ENCODE assay signal across 8 cellular contexts in the genomic region with DNA sequence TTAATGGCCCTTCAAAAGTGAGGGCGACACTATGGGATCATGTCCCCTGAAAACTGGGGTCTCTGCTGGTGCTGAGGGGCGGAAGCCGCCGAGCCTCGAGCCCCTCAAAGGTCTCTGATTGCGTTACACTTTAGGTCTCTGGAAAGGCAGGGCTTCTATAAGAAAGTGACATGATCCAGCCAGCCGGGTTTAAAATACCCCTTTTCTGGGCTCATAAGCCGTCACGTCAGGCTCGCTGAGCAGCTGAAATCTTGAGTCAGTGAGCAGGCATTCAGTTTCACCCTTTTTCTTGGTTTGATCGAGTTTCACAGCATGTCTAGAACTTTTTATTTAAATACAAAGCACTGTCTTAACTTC. TPM values are rescaled to one million over a fixed set of nuclear protein-coding genes. Genes with fewer than 3 reads are reported as not detected.
DNase-seq lines count a peak whose midpoint lies in the region; ATAC-seq, FAIRE-seq and TF ChIP-seq lines count a peak whose summit lies in the region.

No MANE protein-coding gene starts in this region.

- CTCF ChIA-PET in HEK293 (lab: Yijun Ruan, JAX), result interaction anchor here (0.9 kb wide), 1 partner anchor 118 kb away, joined by 3 read pairs; no protein-coding TSS in a partner anchor

- H3K9me3 ChIP-seq in BLaER1 treated with 17β-estradiol and CSF1 and Interleukin-3, amounts not matched to agents 10 nM and 100 nM (replicated peaks in 1 of 11), result no peaks in the 10 kb centered on the region
- no peaks in the 10 kb centered on the region for H3K9me3 ChIP-seq in HEK293 (ENCODE audit: control insufficient read depth, insufficient read depth, low read depth, low read length)
- no peaks in the 10 kb centered on the region for H3K9me3 ChIP-seq in keratinocyte (ENCODE audit: control insufficient read depth, low read depth, low read length)
- no peaks in the 10 kb centered on the region for H3K9me3 ChIP-seq in left lung
- H3K9me3 ChIP-seq in mucosa of descending colon, result no peaks in the 10 kb centered on the region
- no peaks in the 10 kb centered on the region for H3K9me3 ChIP-seq in tibial artery

- dilution Hi-C loops in keratinocyte (cut with MboI; ENCODE audit: extremely low pct_ligation_motif_present, low sequenced_read_pairs), result no loop called here

- POLR2A ChIA-PET in HEK293 (lab: Yijun Ruan, JAX), result interaction anchor here (0.5 to 3.0 kb wide), 12 partner anchors 12 to 572 kb away, joined by 3 to 21 read pairs (median 4); partner anchors contain the start of genes KATNAL1, UBE2L5 and USPL1

- DNase-seq in keratinocyte (ENCODE audit: low read depth, low spot score), result no peak
- DNase-seq in left lung, result no peak
- no peak for DNase-seq in mucosa of descending colon
- no peak for DNase-seq in tibial artery
- DNase-seq in NCI-H187 (lab: John Stamatoyannopoulos, UW), result no peak

- TF ChIP-seq CTCF in HEK293 (tag by site-specific recombination; IDR thresholded peaks at IDR 0.05) (no peak), WI38 (IDR thresholded peaks at IDR 0.05; ENCODE audit: low read depth, low read length) (no peak), keratinocyte (optimal IDR thresholded peaks at IDR 0.05 in 1 of 3, IDR thresholded peaks at IDR 0.05 in 1 of 3, conservative IDR thresholded peaks at IDR 0.05 in 1 of 3; ENCODE audit: extremely low read depth in 1 of 3, insufficient read depth in 2 of 3, low read length in 3 of 3) (no peak), left lung (IDR thresholded peaks at IDR 0.05) (no peak), mucosa of descending colon (IDR thresholded peaks at IDR 0.05) (no peak), tibial artery (IDR thresholded peaks at IDR 0.05) (no peak)

- peaks cover 13 to 32% (median 26%) of the 10 kb centered on the region in 11 experiments; a peak in 21 of 22 replicates for H3K36me3 ChIP-seq in BLaER1 treated with 17β-estradiol and CSF1 and Interleukin-3, amounts not matched to agents 10 nM and 100 nM
- H3K36me3 ChIP-seq in HEK293 (ENCODE audit: control insufficient read depth in 2 of 2, insufficient read depth in 1 of 2, low read length in 2 of 2) (peaks cover 18 to 25% of the 10 kb centered on the region in 2 experiments; a peak in 2 of 3 replicates), keratinocyte (ENCODE audit: control insufficient read depth in 2 of 2, extremely low read depth in 1 of 2, insufficient read depth in 2 of 2, low read length in 2 of 2) (peaks cover 1 to 10% of the 10 kb centered on the region in 2 experiments), left lung (peaks cover 2 to 20% of the 10 kb centered on the region in 2 donors), mucosa of descending colon (ENCODE audit: low read depth) (no peaks in the 10 kb centered on the region), tibial artery (peaks cover 3 to 14% (median 14%) of the 10 kb centered on the region in 3 donors)

- peak overlapping the region in 10 of 11 experiments; percentile 7 to 100 (median 100); a peak in 19 of 22 replicates for H3K27ac ChIP-seq in BLaER1 treated with 17β-estradiol and CSF1 and Interleukin-3, amounts not matched to agents 10 nM and 100 nM
- H3K27ac ChIP-seq in HEK293 (ENCODE audit: extremely low read depth, low read depth, low read length), result peak overlapping the region; percentile 72; the same call in 1 of the 2 replicates
- H3K27ac ChIP-seq in keratinocyte (ENCODE audit: control insufficient read depth, insufficient read depth, low read length), result peak overlapping the region; percentile 85
- no peak overlapping the region for H3K27ac ChIP-seq in left lung
- H3K27ac ChIP-seq in tibial artery, result no peak overlapping the region

- peak overlapping the region in 10 of 11 experiments; percentile 100; a peak in 20 of 22 replicates for H3K9ac ChIP-seq in BLaER1 treated with 17β-estradiol and CSF1 and Interleukin-3, amounts not matched to agents 10 nM and 100 nM
- H3K9ac ChIP-seq in keratinocyte (ENCODE audit: control insufficient read depth, extremely low read depth, insufficient read depth, low read length), result peak overlapping the region; percentile 92

- H3K4me1 ChIP-seq in BLaER1 treated with 17β-estradiol and CSF1 and Interleukin-3, amounts not matched to agents 10 nM and 100 nM, result peaks cover 20 to 41% (median 38%) of the 10 kb centered on the region in 10 experiments
- H3K4me1 ChIP-seq in HEK293 (ENCODE audit: control insufficient read depth, insufficient read depth, low read length) (peaks cover 6% of the 10 kb centered on the region; the same call in 1 of the 2 replicates), keratinocyte (ENCODE audit: control insufficient read depth, extremely low read depth, insufficient read depth, low read length) (peaks cover 16% of the 10 kb centered on the region), left lung (peaks cover 14 to 38% of the 10 kb centered on the region in 2 donors), mucosa of descending colon (ENCODE audit: low read depth) (peaks cover 16% of the 10 kb centered on the region), tibial artery (peaks cover 0 to 30% (median 23%) of the 10 kb centered on the region in 4 donors)

- FAIRE-seq in keratinocyte (lab: Jason Lieb, UNC), result no peak

- peaks cover 23% of the 10 kb centered on the region for H3K79me2 ChIP-seq in keratinocyte (ENCODE audit: control insufficient read depth, insufficient read depth, low read length)

- intact Hi-C loops in left lung (cut with DNase I), result loop anchor here in 1 of 2 donors (5.0 kb wide), 1 partner anchor 151 kb away; the partner anchor contains the start of gene USPL1
- intact Hi-C loops in mucosa of descending colon (cut with DNase I, micrococcal nuclease), result loop anchor here in 1 of 2 donors (10.0 kb wide), 1 partner anchor 108 kb away; no protein-coding TSS in a partner anchor
- intact Hi-C loops in tibial artery (cut with DNase I; ENCODE audit: low total_unique reads), result loop anchor here (5.0 to 10.0 kb wide), 3 partner anchors 332 to 578 kb away; no protein-coding TSS in a partner anchor

- H3K4me2 ChIP-seq in BLaER1 treated with 17β-estradiol and CSF1 and Interleukin-3, amounts not matched to agents 10 nM and 100 nM, result peak overlapping the region; percentile 84 to 99 (median 94)
- peak overlapping the region; percentile 79 for H3K4me2 ChIP-seq in keratinocyte (ENCODE audit: control insufficient read depth, extremely low read depth, insufficient read depth, low read depth, low read length)

- H4K20me1 ChIP-seq in BLaER1 treated with 17β-estradiol and CSF1 and Interleukin-3, amounts not matched to agents 10 nM and 100 nM, result peaks cover 0 to 32% (median 15%) of the 10 kb centered on the region in 11 experiments; a peak in 14 of 22 replicates
- no peaks in the 10 kb centered on the region for H4K20me1 ChIP-seq in keratinocyte (ENCODE audit: control insufficient read depth, extremely low read depth, insufficient read depth, low read length)

- peak overlapping the region; percentile 45 for H2AFZ ChIP-seq in keratinocyte (ENCODE audit: control insufficient read depth, low read length)

- no peaks in the 10 kb centered on the region for H3K27me3 ChIP-seq in BLaER1 treated with 17β-estradiol and CSF1 and Interleukin-3, amounts not matched to agents 10 nM and 100 nM
- no peaks in the 10 kb centered on the region for H3K27me3 ChIP-seq in keratinocyte (ENCODE audit: control insufficient read depth, extremely low read depth, insufficient read depth, low read length)
- no peaks in the 10 kb centered on the region for H3K27me3 ChIP-seq in left lung
- no peaks in the 10 kb centered on the region for H3K27me3 ChIP-seq in tibial artery

- H3K4me3 ChIP-seq in BLaER1 treated with 17β-estradiol and CSF1 and Interleukin-3, amounts not matched to agents 10 nM and 100 nM, result peak overlapping the region; percentile 85 to 100 (median 100)
- H3K4me3 ChIP-seq in HEK293 (ENCODE audit: low read depth, low read length), result peak overlapping the region; percentile 29
- H3K4me3 ChIP-seq in WI38 (ENCODE audit: low read depth, low read length), result peak overlapping the region; percentile 73
- peak overlapping the region in 2 of 3 experiments; percentile 22 to 63 for H3K4me3 ChIP-seq in keratinocyte (ENCODE audit: control insufficient read depth in 2 of 3, extremely low read depth in 1 of 3, insufficient read depth in 2 of 3, low read depth in 1 of 3, low read length in 3 of 3)
- H3K4me3 ChIP-seq in left lung, result peak overlapping the region in 1 of 2 donors; percentile 66
- no peak overlapping the region for H3K4me3 ChIP-seq in mucosa of descending colon
- peak overlapping the region in 1 of 2 donors; percentile 100 for H3K4me3 ChIP-seq in tibial artery

- H3K9me1 ChIP-seq in keratinocyte (ENCODE audit: control insufficient read depth, extremely low read depth, insufficient read depth, low read length), result no peaks in the 10 kb centered on the region

- no peak for ATAC-seq in left lung
- ATAC-seq in mucosa of descending colon, result no peak

TF ChIP-seq in HEK293, 187 proteins besides CTCF, POLR2A, EP300 and RAD21 (continues in another document):
- TF ChIP-seq ZNF391 (tag by site-specific recombination; IDR thresholded peaks at IDR 0.05; ENCODE audit: borderline replicate concordance, low read depth), result no peak
- no peak for TF ChIP-seq ZNF155 (tag by site-specific recombination; IDR thresholded peaks at IDR 0.05)
- no peak for TF ChIP-seq ZNF366 (tag by site-specific recombination; conservative IDR thresholded peaks at IDR 0.05)

RNA-seq across cellular contexts. Expression of gene HMGB1, which starts 0.6 kb away (rescaled TPM):
- 63.8 to 221 TPM (median 156 TPM) in 3 replicates for polyA plus RNA-seq in keratinocyte
- 186 TPM for polyA plus RNA-seq in keratinocyte (2011; ENCODE audit: low read depth)
- polyA plus RNA-seq in keratinocyte (2011; cell fraction: cytosol; rRNA removed), result 86.2 and 123 TPM in 2 replicates
- 91.3 and 133 TPM in 2 replicates for polyA plus RNA-seq in keratinocyte (2011; cell fraction: nucleus; rRNA removed)
- 202 and 323 TPM in 2 replicates for polyA plus RNA-seq in keratinocyte (2012; ENCODE audit: low replicate concordance)
- polyA minus RNA-seq in keratinocyte, result 6.2 to 53.1 TPM (median 12.2 TPM) in 3 replicates
- 56.4 TPM for polyA minus RNA-seq in keratinocyte (2011; cell fraction: cytosol; rRNA and poly(A)+ RNA removed)
- polyA minus RNA-seq in keratinocyte (2011; cell fraction: nucleus; rRNA and poly(A)+ RNA removed), result 16.7 and 30.3 TPM in 2 replicates
- total RNA-seq in left lung (100 to 1,000 TPM; 249 to 256 TPM), mucosa of descending colon (100 to 1,000 TPM; 178 to 303 (median 259) TPM)

RNA-seq across cellular contexts. Expression of gene UBE2L5, which starts 44.0 kb away (rescaled TPM):
- polyA plus RNA-seq in keratinocyte, result 0.26 to 0.38 TPM in 2 of 3 replicates, not detected in the other
- polyA plus RNA-seq in keratinocyte (2011; ENCODE audit: low read depth), result not detected
- 0.22 and 0.30 TPM in 2 replicates for polyA plus RNA-seq in keratinocyte (2011; cell fraction: cytosol; rRNA removed)
- polyA plus RNA-seq in keratinocyte (2011; cell fraction: nucleus; rRNA removed), result not detected in 2 replicates
- 0.34 TPM in 1 of 2 replicates, not detected in the other for polyA plus RNA-seq in keratinocyte (2012; ENCODE audit: low replicate concordance)
- not detected in 3 replicates for polyA minus RNA-seq in keratinocyte
- polyA minus RNA-seq in keratinocyte (2011; cell fraction: cytosol; rRNA and poly(A)+ RNA removed), result not detected
- not detected in 2 replicates for polyA minus RNA-seq in keratinocyte (2011; cell fraction: nucleus; rRNA and poly(A)+ RNA removed)
- total RNA-seq in left lung (not detected), mucosa of descending colon (not detected)

Comparison
In these comparisons a context has a peak if more than half of its experiments do, and no peak if none do; other contexts are left out.
1. H3K27ac ChIP-seq: peak in BLaER1 treated with 17β-estradiol and CSF1 and Interleukin-3, amounts not matched to agents 10 nM and 100 nM (10 of 11), HEK293 (single experiment) and keratinocyte (single experiment); none in left lung (0 of 2) and tibial artery (0 of 2).